Comparison of ENCODE assay signal across 1 cellular context in genomic region chr13:112721198-112722104, GRCh38.
TF ChIP-seq lines count a peak whose summit lies in the region.

No MANE protein-coding gene starts in this region.

TF ChIP-seq in K562, 482 proteins besides CTCF, POLR2A, EP300 and RAD21 (continued from another document):
- no peak for TF ChIP-seq ZBTB26 (CRISPR knock-in tag; IDR thresholded peaks at IDR 0.05)
- no peak for TF ChIP-seq CBX5 (IDR thresholded peaks at IDR 0.05; ENCODE audit: borderline replicate concordance, low read depth)
- no peak for TF ChIP-seq SMAD4 (CRISPR knock-in tag; conservative IDR thresholded peaks at IDR 0.05)
